ENCODE assay signal across 8 cellular contexts in the genomic region with DNA sequence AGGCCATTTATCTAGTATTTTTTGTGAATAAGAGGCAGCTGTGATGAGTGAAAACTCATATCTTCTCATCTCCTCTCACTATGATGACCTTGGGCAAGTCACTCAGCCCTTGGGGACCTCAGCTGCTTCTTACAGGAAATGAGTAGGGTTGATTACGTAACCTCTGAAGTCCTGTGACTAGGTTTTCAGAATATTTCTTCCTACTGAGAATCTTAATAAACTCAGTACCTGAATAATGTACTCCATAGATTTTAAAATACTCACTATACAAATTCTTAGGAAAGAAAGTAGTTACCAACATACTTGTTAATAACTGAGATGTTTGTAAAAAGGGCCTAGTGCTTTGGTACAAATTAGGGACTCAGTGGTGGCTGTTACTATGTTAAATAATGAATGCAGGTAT.
DNase-seq lines count a peak whose midpoint lies in the region; ATAC-seq and TF ChIP-seq lines count a peak whose summit lies in the region.

No MANE protein-coding gene starts in this region.

- H3K9me3 ChIP-seq in transverse colon: no peaks in the 10 kb centered on the region

- H3K27ac ChIP-seq in transverse colon: peak overlapping the region in 3 of 4 donors; percentile 35 to 64 (median 40)

- no peaks in the 10 kb centered on the region for H3K27me3 ChIP-seq in transverse colon

- H3K4me1 ChIP-seq in transverse colon: peaks cover 0 to 35% (median 15%) of the 10 kb centered on the region in 4 donors

- 59% methylated on average over 1 of the region's 1 CpG; no CpG with 5 or more reads in 1 of the 2 donors for WGBS in transverse colon (ENCODE audit: low coverage in 1 of 2), 2 donors

- CTCF ChIA-PET in activated CD4-positive, alpha-beta memory T cell treated with anti-CD3 and anti-CD28 coated beads for 36 hours (lab: Charles Lee): interaction anchor here (0.9 to 1.4 kb wide), 2 partner anchors 21 to 37 kb away, joined by 3 to 5 read pairs; no protein-coding TSS in a partner anchor

- H3K9me3 Mint-ChIP-seq in activated CD4-positive, alpha-beta memory T cell treated with anti-CD3 and anti-CD28 coated beads for 36 hours: no peaks in the 10 kb centered on the region

- peak; percentile 54 for ATAC-seq in GM21529 (IDR thresholded peaks at IDR 0.05; ENCODE audit: unreplicated experiment)

- TF ChIP-seq POLR2A in transverse colon (IDR thresholded peaks at IDR 0.05): no peak

- TF ChIP-seq CTCF in GM12865 (IDR thresholded peaks at IDR 0.05; ENCODE audit: insufficient read depth, low read depth, low read length, missing control alignments) (no peak), transverse colon (IDR thresholded peaks at IDR 0.05) (no peak)

- no peak overlapping the region for H3K4me3 Mint-ChIP-seq in activated CD4-positive, alpha-beta memory T cell treated with anti-CD3 and anti-CD28 coated beads for 36 hours

- H3K4me1 Mint-ChIP-seq in activated CD4-positive, alpha-beta memory T cell treated with anti-CD3 and anti-CD28 coated beads for 36 hours (ENCODE audit: low read depth): peaks cover 30% of the 10 kb centered on the region

- POLR2A ChIA-PET in activated CD4-positive, alpha-beta memory T cell treated with anti-CD3 and anti-CD28 coated beads for 36 hours (lab: Charles Lee): no interaction called here

- TF ChIP-seq EP300 in transverse colon (IDR thresholded peaks at IDR 0.05; ENCODE audit: low read depth): no peak

- peaks cover 0 to 15% (median 4%) of the 10 kb centered on the region in 4 donors for H3K36me3 ChIP-seq in transverse colon

- no peak overlapping the region for H3K27ac Mint-ChIP-seq in activated CD4-positive, alpha-beta memory T cell treated with anti-CD3 and anti-CD28 coated beads for 36 hours

- in situ Hi-C loops in transverse colon (cut with MboI; ENCODE audit: low pct_ligation_motif_present in 1 of 4, low pct_unique_long_range_greater_than_20kb in 1 of 4, low sequenced_read_pairs in 3 of 4): no loop called here

- DNase-seq in GM12865 (ENCODE audit: low read depth) (peak; percentile 93), Kasumi-1 (lab: John Stamatoyannopoulos, UW) (peak; percentile 78 to 83), hepatic stellate cell (ENCODE audit: low spot score) (peak; percentile 51), transverse colon (peak; percentile 33), NCI-H526 treated with DMSO at 0.1 percent for 48 hours (lab: John Stamatoyannopoulos, UW) (no peak)
- peak; percentile 59 for DNase-seq in activated CD4-positive, alpha-beta memory T cell treated with anti-CD3 and anti-CD28 coated beads for 36 hours
- DNase-seq in activated CD8-positive, alpha-beta memory T cell treated with anti-CD3 and anti-CD28 coated beads, Interleukin-2, amount 50 U/mL, for 48 hours: no peak

- H3K4me3 ChIP-seq in GM12865 (ENCODE audit: low read depth, low read length) (peak overlapping the region; percentile 7; the same call in 1 of the 2 replicates), transverse colon (no peak overlapping the region)

- peaks cover 11% of the 10 kb centered on the region for H3K36me3 Mint-ChIP-seq in activated CD4-positive, alpha-beta memory T cell treated with anti-CD3 and anti-CD28 coated beads for 36 hours

- intact Hi-C loops in activated CD4-positive, alpha-beta memory T cell treated with anti-CD3 and anti-CD28 coated beads for 36 hours (cut with micrococcal nuclease): no loop called here
- intact Hi-C loops in transverse colon (cut with DNase I; ENCODE audit: low total_unique reads): no loop called here

- H3K27me3 Mint-ChIP-seq in activated CD4-positive, alpha-beta memory T cell treated with anti-CD3 and anti-CD28 coated beads for 36 hours: no peaks in the 10 kb centered on the region

Comparison
In these comparisons a context has a peak if more than half of its experiments do, and no peak if none do; other contexts are left out.
1. DNase-seq: peak in GM12865 (single experiment), Kasumi-1 (2 of 2), activated CD4-positive, alpha-beta memory T cell treated with anti-CD3 and anti-CD28 coated beads for 36 hours (single experiment), hepatic stellate cell (single experiment) and transverse colon (single experiment); none in activated CD8-positive, alpha-beta memory T cell treated with anti-CD3 and anti-CD28 coated beads, Interleukin-2, amount 50 U/mL, for 48 hours (single experiment) and NCI-H526 treated with DMSO at 0.1 percent for 48 hours (single experiment).